ENCODE assay signal across 8 cellular contexts in the genomic region with DNA sequence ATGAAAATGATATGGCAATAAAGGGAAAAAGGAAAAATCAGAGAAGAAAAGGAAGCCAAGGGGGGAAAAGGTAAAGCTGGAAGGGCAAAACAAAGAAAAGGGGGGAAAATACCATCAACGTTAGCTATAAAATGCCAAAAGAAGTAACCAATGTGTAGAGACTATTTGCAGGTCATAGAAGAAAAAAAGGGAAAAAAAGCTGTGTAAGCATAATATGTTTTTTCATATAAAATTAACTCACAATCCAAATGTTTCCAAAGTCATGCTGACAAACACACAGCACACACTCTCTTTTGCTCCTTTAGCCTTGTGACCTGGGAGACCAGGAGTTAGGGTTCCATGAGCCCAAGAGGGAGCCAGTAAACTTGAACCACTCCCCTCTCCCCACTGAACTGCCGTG. TPM values are rescaled to one million over a fixed set of nuclear protein-coding genes. Genes with fewer than 3 reads are reported as not detected.
"Had no signal": no experiment of that assay in that cellular context is flagged by ENCODE, and none has a peak within 500 bp of the region (broad histone marks: within the 10 kb centered on the region; RNA-seq: fewer than 3 reads in every experiment).

No MANE protein-coding gene starts in this region.

- H2AFZ ChIP-seq: GM23338 had no signal

- H3K27ac ChIP-seq: HL-60 had no signal

- H3K36me3 Mint-ChIP-seq: IgD-negative memory B cell had no signal

- H3K27me3 Mint-ChIP-seq: IgD-negative memory B cell had no signal

- H3K27ac Mint-ChIP-seq: GM23338, H9, IgD-negative memory B cell had no signal

- H3K4me1 Mint-ChIP-seq: GM23338, H9, IgD-negative memory B cell had no signal

- DNase-seq: H9, HCEC 1CT, KG1 had no signal

- H3K4me2 ChIP-seq: GM23338 had no signal

- H3K9me3 Mint-ChIP-seq: GM23338, H9 had no signal

- FAIRE-seq: H1, H54 had no signal

- H3K4me3 ChIP-seq: GM23338 had no signal

- ATAC-seq: GM23338 had no signal

- H3K4me3 Mint-ChIP-seq: GM23338, H9, IgD-negative memory B cell had no signal

RNA-seq across cellular contexts. Expression of gene FBN2, which starts 18.2 kb away (rescaled TPM):
- polyA plus RNA-seq: IgD-negative memory B cell had no signal
